ENCODE assay signal across 8 cellular contexts in genomic region chr13:25171517-25172302, GRCh38. TPM values are rescaled to one million over a fixed set of nuclear protein-coding genes. Genes with fewer than 3 reads are reported as not detected.
DNase-seq lines count a peak whose midpoint lies in the region; ATAC-seq and TF ChIP-seq lines count a peak whose summit lies in the region.

AMER2 (minus strand) TSS chr13:25172288; CDS start chr13:25171619, 669 bp downstream.

- peak within 1 kb of the TSS; percentile 34 for H3K4me3 Mint-ChIP-seq in CD4-positive, alpha-beta T cell

- no peak within 1 kb of the TSS for H3K27ac Mint-ChIP-seq in CD4-positive, alpha-beta T cell

- peaks cover 82% of the 10 kb centered on the region for H3K27me3 Mint-ChIP-seq in CD4-positive, alpha-beta T cell

- no peaks in the 10 kb centered on the region for H4K20me1 ChIP-seq in smooth muscle cell (ENCODE audit: low read depth)

- H3K4me3 ChIP-seq in HUES48 (ENCODE audit: low read depth, low read length) (peak within 1 kb of the TSS; percentile 62), adrenal gland (peak within 1 kb of the TSS in 1 of 4 donors; percentile 59), iPS DF 6.9 (ENCODE audit: low read length) (peak within 1 kb of the TSS; percentile 27; the same call in 1 of the 2 replicates), smooth muscle cell (peak within 1 kb of the TSS; percentile 62)

- H3K4me2 ChIP-seq in smooth muscle cell, result peak within 1 kb of the TSS; percentile 97

- H2AFZ ChIP-seq in smooth muscle cell (ENCODE audit: low read depth), result peak within 1 kb of the TSS; percentile 93

- POLR2A ChIA-PET in CD4-positive, alpha-beta T cell (lab: Charles Lee), result no interaction called here

- CTCF ChIA-PET in CD4-positive, alpha-beta T cell (lab: Charles Lee), result no interaction called here

- no peak within 1 kb of the TSS for H3K9ac ChIP-seq in HUES48 (ENCODE audit: low read depth, low read length)
- H3K9ac ChIP-seq in smooth muscle cell (ENCODE audit: low read depth), result peak within 1 kb of the TSS; percentile 62

- no peaks in the 10 kb centered on the region for H3K79me2 ChIP-seq in smooth muscle cell (ENCODE audit: low read depth)

- no peak for TF ChIP-seq POLR2A in adrenal gland (IDR thresholded peaks at IDR 0.05)

- H3K4me1 ChIP-seq in HUES48 (ENCODE audit: control insufficient read depth, insufficient read depth, low read length) (peaks cover 23% of the 10 kb centered on the region), adrenal gland (replicated peaks in 1 of 2) (no peaks in the 10 kb centered on the region), iPS DF 6.9 (ENCODE audit: control insufficient read depth, insufficient read depth, low read length) (no peaks in the 10 kb centered on the region), smooth muscle cell (ENCODE audit: low read depth) (peaks cover 10% of the 10 kb centered on the region)

- peaks cover 51% of the 10 kb centered on the region for H3K27me3 ChIP-seq in CD4-positive, alpha-beta T cell (ENCODE audit: control insufficient read depth, insufficient read depth, low read length)
- H3K27me3 ChIP-seq in HUES48 (ENCODE audit: control insufficient read depth, insufficient read depth, low read length) (peaks cover 56% of the 10 kb centered on the region), adrenal gland (peaks cover 34% of the 10 kb centered on the region), iPS DF 6.9 (ENCODE audit: control insufficient read depth, insufficient read depth, low read length) (peaks cover 20% of the 10 kb centered on the region), smooth muscle cell (ENCODE audit: low read depth) (peaks cover 65% of the 10 kb centered on the region)

- no peaks in the 10 kb centered on the region for H3K9me3 Mint-ChIP-seq in CD4-positive, alpha-beta T cell

- ATAC-seq in CD4-positive, alpha-beta T cell (ENCODE audit: poor library complexity), result no peak
- ATAC-seq in GM19035 (IDR thresholded peaks at IDR 0.05; ENCODE audit: unreplicated experiment) (no peak), HG02938 (IDR thresholded peaks at IDR 0.05; ENCODE audit: unreplicated experiment) (no peak)

- no peaks in the 10 kb centered on the region for H3K9me3 ChIP-seq in CD4-positive, alpha-beta T cell (ENCODE audit: control insufficient read depth, low read length)
- no peaks in the 10 kb centered on the region for H3K9me3 ChIP-seq in HUES48 (ENCODE audit: control insufficient read depth, insufficient read depth, low read length)
- H3K9me3 ChIP-seq in adrenal gland (replicated peaks in 1 of 3), result no peaks in the 10 kb centered on the region
- H3K9me3 ChIP-seq in iPS DF 6.9 (ENCODE audit: control insufficient read depth, insufficient read depth, low read length), result no peaks in the 10 kb centered on the region
- no peaks in the 10 kb centered on the region for H3K9me3 ChIP-seq in smooth muscle cell (replicated peaks; ENCODE audit: low read depth)

- TF ChIP-seq CTCF in CD4-positive, alpha-beta T cell (IDR thresholded peaks at IDR 0.05), result no peak
- TF ChIP-seq CTCF in adrenal gland (IDR thresholded peaks at IDR 0.05), result no peak
- TF ChIP-seq CTCF in smooth muscle cell (IDR thresholded peaks at IDR 0.05; ENCODE audit: borderline replicate concordance, insufficient read depth, poor library complexity, severe bottlenecking), result no peak

- 2 to 4% (median 4%) methylated on average over 17 to 50 of the region's 50 CpGs for WGBS in adrenal gland, 4 donors
- no CpG with 5 or more reads among the region's 50 CpGs for WGBS in iPS DF 6.9 (ENCODE audit: insufficient coverage, insufficient read length)
- 8% methylated on average over 48 of the region's 50 CpGs for WGBS in smooth muscle cell (ENCODE audit: low lambda C conversion rate)

- intact Hi-C loops in CD4-positive, alpha-beta T cell (cut with DNase I, micrococcal nuclease), result no loop called here
- intact Hi-C loops in adrenal gland (cut with DNase I), result no loop called here

- no peaks in the 10 kb centered on the region for H3K36me3 Mint-ChIP-seq in CD4-positive, alpha-beta T cell (ENCODE audit: low read depth)

- H3K27ac ChIP-seq in CD4-positive, alpha-beta T cell (ENCODE audit: low read depth, low read length), result no peak within 1 kb of the TSS
- H3K27ac ChIP-seq in HUES48 (ENCODE audit: low read depth, low read length) (no peak within 1 kb of the TSS), adrenal gland (no peak within 1 kb of the TSS), iPS DF 6.9 (ENCODE audit: low read length) (no peak within 1 kb of the TSS), smooth muscle cell (ENCODE audit: low read depth) (no peak within 1 kb of the TSS)

- H3K4me1 Mint-ChIP-seq in CD4-positive, alpha-beta T cell (ENCODE audit: low read depth), result peaks cover 11% of the 10 kb centered on the region

- H3K36me3 ChIP-seq in HUES48 (ENCODE audit: control insufficient read depth, insufficient read depth, low read length) (no peaks in the 10 kb centered on the region), adrenal gland (replicated peaks in 1 of 2) (no peaks in the 10 kb centered on the region), iPS DF 6.9 (ENCODE audit: control insufficient read depth, insufficient read depth, low read length) (no peaks in the 10 kb centered on the region), smooth muscle cell (ENCODE audit: low read depth) (no peaks in the 10 kb centered on the region)

- no peaks in the 10 kb centered on the region for H3F3A ChIP-seq in smooth muscle cell (ENCODE audit: low read depth)

- DNase-seq in CD4-positive, alpha-beta T cell, result no peak
- DNase-seq in adrenal gland (peak; percentile 39 to 83 (median 66)), iPS DF 6.9 (ENCODE audit: low read depth, low spot score) (no peak), smooth muscle cell (lab: John Stamatoyannopoulos, UW; ENCODE audit: unreplicated experiment) (no peak)
- DNase-seq in effector CD8-positive, alpha-beta T cell (lab: John Stamatoyannopoulos, UW), result no peak

RNA-seq across cellular contexts. Expression of gene AMER2, which starts in this region (rescaled TPM):
- total RNA-seq in CD4-positive, alpha-beta T cell, result not detected
- total RNA-seq in adrenal gland (under 1 TPM in 2 of 8 donors, not detected in 6; 0.41 to 0.70 TPM), smooth muscle cell (0.09 and 0.36 TPM in 2 replicates)
- polyA plus RNA-seq in adrenal gland (under 1 TPM; 0.03 to 0.16 (median 0.11) TPM), smooth muscle cell (not detected in 2 replicates)

Comparison
In these comparisons a context has a peak if more than half of its experiments do, and no peak if none do; other contexts are left out.
1. Peak in DNase-seq in adrenal gland; RNA of the gene not detected or under 1 TPM.